33 cellular contexts compared by ENCODE assay signal in genomic region chr15:27676647-27677046, GRCh38.
"Had no signal": no experiment of that assay in that cellular context is flagged by ENCODE, and none has a peak within 500 bp of the region (broad histone marks: within the 10 kb centered on the region; RNA-seq: fewer than 3 reads in every experiment).

No MANE protein-coding gene starts in this region.

- H3K9me3 Mint-ChIP-seq: activated CD4-positive, alpha-beta memory T cell treated with anti-CD3 and anti-CD28 coated beads for 36 hours; activated CD8-positive, alpha-beta T cell treated with anti-CD3 and anti-CD28 coated beads for 36 hours; activated naive CD4-positive, alpha-beta T cell treated with anti-CD3 and anti-CD28 coated beads for 36 hours; activated T-helper 17 cell treated with anti-CD3 and anti-CD28 coated beads, Interleukin-2, amount 50 U/mL, for 72 hours had no signal

- H3K4me3 Mint-ChIP-seq: activated B cell treated with CpG ODN at 0.5 μM for 24 hours; activated CD4-positive, alpha-beta memory T cell treated with anti-CD3 and anti-CD28 coated beads for 36 hours; activated CD4-positive, alpha-beta T cell treated with anti-CD3 and anti-CD28 coated beads, Interleukin-2, amount 10 ng/mL, durations not matched to agents 24 days and 14 days; activated CD8-positive, alpha-beta T cell treated with anti-CD3 and anti-CD28 coated beads for 36 hours; activated naive CD4-positive, alpha-beta T cell treated with anti-CD3 and anti-CD28 coated beads for 36 hours; activated naive CD8-positive, alpha-beta T cell treated with anti-CD3 and anti-CD28 coated beads for 36 hours; activated T-cell treated with anti-CD3 and anti-CD28 coated beads, Interleukin-2, amount 50 U/mL, for 4 hours; activated T-cell treated with anti-CD3 and anti-CD28 coated beads, Interleukin-2, amount 50 U/mL, for 72 hours; activated T-helper 1 cell treated with anti-CD3 and anti-CD28 coated beads, Interleukin-12 subunit alpha, Interleukin-12 subunit beta, Interleukin-2, Interleukin-4 antibody, amounts not matched to agents 30 ng/mL and 10 ng/mL and 1 ng/mL, durations not matched to agents 14 hours and 24 hours and 36 hours; activated T-helper 17 cell treated with anti-CD3 and anti-CD28 coated beads, Interleukin-2, amount 50 U/mL, for 72 hours; brain; central memory CD8-positive, alpha-beta T cell; T-helper 1 cell treated with Interleukin-12 subunit alpha and Interleukin-12 subunit beta and Interleukin-4 antibody, amounts not matched to agents 30 μg/mL and 1 μg/mL, for 36 hours; T-helper 2 cell treated with Interferon-gamma antibody and Interleukin-4, amounts not matched to agents 5 μg/mL and 100 μg/mL, for 36 hours had no signal

- DNase-seq: activated B cell treated with CpG ODN at 0.5 μM for 24 hours; activated CD4-positive, alpha-beta memory T cell treated with anti-CD3 and anti-CD28 coated beads for 36 hours; activated CD4-positive, alpha-beta T cell treated with anti-CD3 and anti-CD28 coated beads for 4 hours; activated CD4-positive, alpha-beta T cell treated with anti-CD3 and anti-CD28 coated beads, Interleukin-2, amount 10 ng/mL, durations not matched to agents 24 days and 14 days; activated CD4-positive, alpha-beta T cell treated with anti-CD3 and anti-CD28 coated beads, Interleukin-2, amount 50 U/mL, for 1 hour; activated CD4-positive, alpha-beta T cell treated with anti-CD3 and anti-CD28 coated beads, Interleukin-2, amount 50 U/mL, for 4 hours; activated CD4-positive, CD25-positive, alpha-beta regulatory T cell treated with anti-CD3 and anti-CD28 coated beads, Interleukin-2, amount 50 U/mL, for 72 hours; activated CD8-positive, alpha-beta memory T cell treated with anti-CD3 and anti-CD28 coated beads, Interleukin-2, amount 50 U/mL, for 4 hours; activated CD8-positive, alpha-beta T cell treated with anti-CD3 and anti-CD28 coated beads for 36 hours; activated effector memory CD4-positive, alpha-beta T cell treated with anti-CD3 and anti-CD28 coated beads, Interleukin-2, amount 50 U/mL, for 16 hours; activated gamma-delta T cell treated with Interleukin-2 at 50 U/mL for 16 hours; activated naive CD4-positive, alpha-beta T cell; activated naive CD4-positive, alpha-beta T cell treated with anti-CD3 and anti-CD28 coated beads for 36 hours; activated naive CD4-positive, alpha-beta T cell treated with anti-CD3 and anti-CD28 coated beads, Interleukin-2, amount 50 U/mL, for 16 hours; activated naive CD8-positive, alpha-beta T cell treated with anti-CD3 and anti-CD28 coated beads for 36 hours; activated T-cell treated with anti-CD3 and anti-CD28 coated beads for 4 hours; activated T-cell treated with anti-CD3 and anti-CD28 coated beads, Interleukin-2, amount 50 U/mL, for 1 hour; activated T-cell treated with anti-CD3 and anti-CD28 coated beads, Interleukin-2, amount 50 U/mL, for 4 hours; activated T-cell treated with anti-CD3 and anti-CD28 coated beads, Interleukin-2, amount 50 U/mL, for 72 hours; adrenal gland; amniotic stem cell; caudate nucleus; cerebellar nuclear complex; T-helper 1 cell; T-helper 2 cell; T-helper 9 cell had no signal

- H3K4me1 Mint-ChIP-seq: activated B cell treated with CpG ODN at 0.5 μM for 24 hours; activated CD4-positive, alpha-beta T cell treated with anti-CD3 and anti-CD28 coated beads, Interleukin-2, amount 10 ng/mL, durations not matched to agents 24 days and 14 days; activated naive CD8-positive, alpha-beta T cell treated with anti-CD3 and anti-CD28 coated beads for 36 hours; activated T-helper 17 cell treated with anti-CD3 and anti-CD28 coated beads, Interleukin-2, amount 50 U/mL, for 72 hours; central memory CD8-positive, alpha-beta T cell had no signal

- H3K27ac Mint-ChIP-seq: activated B cell treated with CpG ODN at 0.5 μM for 24 hours; activated CD4-positive, alpha-beta memory T cell treated with anti-CD3 and anti-CD28 coated beads for 36 hours; activated CD4-positive, alpha-beta T cell treated with anti-CD3 and anti-CD28 coated beads, Interleukin-2, amount 10 ng/mL, durations not matched to agents 24 days and 14 days; activated CD8-positive, alpha-beta T cell treated with anti-CD3 and anti-CD28 coated beads for 36 hours; activated naive CD4-positive, alpha-beta T cell treated with anti-CD3 and anti-CD28 coated beads for 36 hours; activated naive CD4-positive, alpha-beta T cell treated with anti-CD3 and anti-CD28 coated beads, Interleukin-2, amount 50 U/mL, for 72 hours; activated naive CD8-positive, alpha-beta T cell treated with anti-CD3 and anti-CD28 coated beads for 36 hours; activated T-cell treated with anti-CD3 and anti-CD28 coated beads, Interleukin-2, amount 50 U/mL, for 72 hours; activated T-helper 1 cell treated with anti-CD3 and anti-CD28 coated beads, Interleukin-12 subunit alpha, Interleukin-12 subunit beta, Interleukin-2, Interleukin-4 antibody, amounts not matched to agents 30 ng/mL and 10 ng/mL and 1 ng/mL, durations not matched to agents 14 hours and 24 hours and 36 hours; activated T-helper 17 cell treated with anti-CD3 and anti-CD28 coated beads, Interleukin-2, amount 50 U/mL, for 72 hours; T-helper 1 cell treated with Interleukin-12 subunit alpha and Interleukin-12 subunit beta and Interleukin-4 antibody, amounts not matched to agents 30 μg/mL and 1 μg/mL, for 36 hours; T-helper 2 cell treated with Interferon-gamma antibody and Interleukin-4, amounts not matched to agents 5 μg/mL and 100 μg/mL, for 36 hours had no signal

- H3K36me3 Mint-ChIP-seq: activated CD4-positive, alpha-beta memory T cell treated with anti-CD3 and anti-CD28 coated beads for 36 hours; activated naive CD8-positive, alpha-beta T cell treated with anti-CD3 and anti-CD28 coated beads for 36 hours; brain had no signal

- ATAC-seq: activated CD8-positive, alpha-beta T cell treated with anti-CD3 and anti-CD28 coated beads for 36 hours; activated naive CD4-positive, alpha-beta T cell treated with anti-CD3 and anti-CD28 coated beads, Interleukin-2, amount 50 U/mL, for 72 hours; activated T-cell treated with anti-CD3 and anti-CD28 coated beads, Interleukin-2, amount 50 U/mL, for 72 hours; activated T-helper 17 cell treated with anti-CD3 and anti-CD28 coated beads, Interleukin-2, amount 50 U/mL, for 72 hours had no signal
